In the genomic region with DNA sequence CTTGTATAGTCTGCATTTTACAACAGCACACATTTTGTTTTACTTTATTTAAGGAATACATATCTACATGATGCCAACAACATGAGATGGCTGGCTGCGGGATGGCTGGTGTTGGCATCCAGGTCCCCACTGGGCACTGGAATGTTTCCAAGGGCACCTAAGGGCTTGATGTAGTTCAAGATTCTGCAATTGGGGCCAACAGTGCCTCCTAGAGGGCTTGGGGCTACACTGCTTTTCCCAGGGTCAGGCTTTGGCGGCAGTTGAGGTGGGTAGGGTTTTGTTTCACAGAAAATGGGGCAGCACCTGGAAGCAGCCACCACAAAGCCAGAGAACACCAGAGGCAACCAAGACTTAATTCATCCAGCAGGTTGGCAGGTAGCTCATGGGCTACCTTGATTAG, we compare ENCODE assay signal across 10 cellular contexts.
DNase-seq lines count a peak whose midpoint lies in the region; ATAC-seq and TF ChIP-seq lines count a peak whose summit lies in the region.
"Had no signal": no experiment of that assay in that cellular context is flagged by ENCODE, and none has a peak within 500 bp of the region (broad histone marks: within the 10 kb centered on the region; RNA-seq: fewer than 3 reads in every experiment).

No MANE protein-coding gene starts in this region.

- 10 to 35% methylated on average over 2 of the region's 2 CpGs for WGBS in upper lobe of left lung, 2 donors

- CTCF ChIA-PET in Panc1 (lab: Charles Lee) = no interaction called here

- intact Hi-C loops in Panc1 (cut with micrococcal nuclease; ENCODE audit: unreplicated experiment) = no loop called here

- H3K9me3 ChIP-seq in Panc1 (ENCODE audit: control insufficient read depth, insufficient read depth, low read depth, low read length) = no peaks in the 10 kb centered on the region
- no peaks in the 10 kb centered on the region for H3K9me3 ChIP-seq in upper lobe of left lung

- no TSS peak for BruUV-seq in Panc1 (replicated peaks; lab: Mats Ljungman, UMichigan)

- no peak overlapping the region for H3K4me3 ChIP-seq in Panc1 (ENCODE audit: low read depth in 2 of 2, low read length in 2 of 2)
- no peak overlapping the region for H3K4me3 ChIP-seq in fibroblast of villous mesenchyme (ENCODE audit: low read depth, low read length)
- no peak overlapping the region for H3K4me3 ChIP-seq in upper lobe of left lung

- in situ Hi-C loops in Panc1 (cut with HindIII; ENCODE audit: low pct_unique_long_range_greater_than_20kb, low sequenced_read_pairs) = no loop called here

- TF ChIP-seq EP300 in upper lobe of left lung (IDR thresholded peaks at IDR 0.05) = no peak

- POLR2A ChIA-PET in Panc1 (lab: Charles Lee) = no interaction called here

- H3K36me3 ChIP-seq in Panc1 (ENCODE audit: control insufficient read depth, insufficient read depth, low read length) = no peaks in the 10 kb centered on the region
- H3K36me3 ChIP-seq in upper lobe of left lung = no peaks in the 10 kb centered on the region

- H3K4me1 ChIP-seq in Panc1 (ENCODE audit: control insufficient read depth, insufficient read depth, low read length) (no peaks in the 10 kb centered on the region), upper lobe of left lung (no peaks in the 10 kb centered on the region)

- TF ChIP-seq POLR2A in upper lobe of left lung (IDR thresholded peaks at IDR 0.05) = no peak

- H3K27ac ChIP-seq in Panc1 (ENCODE audit: low read length) = no peak overlapping the region
- H3K27ac ChIP-seq in upper lobe of left lung = no peak overlapping the region

- H3K27me3 ChIP-seq in Panc1 (ENCODE audit: control insufficient read depth, insufficient read depth, low read length) (no peaks in the 10 kb centered on the region), upper lobe of left lung (no peaks in the 10 kb centered on the region)

- ATAC-seq in Panc1 (no peak), upper lobe of left lung (ENCODE audit: low FRiP score in 2 of 2) (no peak), HG02610 (IDR thresholded peaks at IDR 0.05; ENCODE audit: unreplicated experiment) (no peak), GM21390 (IDR thresholded peaks at IDR 0.05; ENCODE audit: unreplicated experiment) (no peak), HG02885 (IDR thresholded peaks at IDR 0.05; ENCODE audit: poor library complexity, unreplicated experiment) (no peak)
- ATAC-seq: left colon had no signal

- peak in 2 of 3 donors; percentile 4 to 24 for DNase-seq in stimulated activated CD4-positive, alpha-beta T cell treated with anti-CD3 and anti-CD28 coated beads, Interleukin-12 subunit alpha, Interleukin-12 subunit beta, amount 100 ng/mL, for 48 hours (ENCODE audit: low read depth in 2 of 3, low spot score in 1 of 3)
- no peak for DNase-seq in stimulated activated CD4-positive, alpha-beta T cell treated with anti-CD3 and anti-CD28 coated beads, Interleukin-4, amount 100 ng/mL, for 1 hour
- DNase-seq in Panc1 (ENCODE audit: low read depth, low spot score) = no peak
- DNase-seq in fibroblast of villous mesenchyme (ENCODE audit: low read depth) = no peak
- DNase-seq in upper lobe of left lung = peak in 1 of 2 donors; percentile 25
- DNase-seq: activated T-cell treated with anti-CD3 and anti-CD28 coated beads, Interleukin-2, amount 50 U/mL, for 1 hour had no signal

- peak; percentile 47 for TF ChIP-seq CTCF in Panc1 (IDR thresholded peaks at IDR 0.05)
- peak; percentile 40 for TF ChIP-seq CTCF in fibroblast of villous mesenchyme (IDR thresholded peaks at IDR 0.05; ENCODE audit: insufficient read depth, low read depth, low read length)
- peak in 4 of 6 experiments; percentile 23 to 42 (median 32) for TF ChIP-seq CTCF in upper lobe of left lung (IDR thresholded peaks at IDR 0.05)

Comparison
In these comparisons a context has a peak if more than half of its experiments do, and no peak if none do; other contexts are left out.
1. DNase-seq: peak in stimulated activated CD4-positive, alpha-beta T cell treated with anti-CD3 and anti-CD28 coated beads, Interleukin-12 subunit alpha, Interleukin-12 subunit beta, amount 100 ng/mL, for 48 hours (2 of 3); none in stimulated activated CD4-positive, alpha-beta T cell treated with anti-CD3 and anti-CD28 coated beads, Interleukin-4, amount 100 ng/mL, for 1 hour (single experiment), Panc1 (single experiment) and fibroblast of villous mesenchyme (single experiment).
2. Peak in every context shown above with its lines, with median percentiles within 50 percentile points of each other: CTCF ChIP-seq.